ENCODE assay signal across 11 cellular contexts in genomic region chr5:157563373-157564148, GRCh38. TPM values are rescaled to one million over a fixed set of nuclear protein-coding genes. Genes with fewer than 3 reads are reported as not detected.
A peak's percentile ranks its signal among the peaks of the same experiment; 100 is the strongest.
DNase-seq lines count a peak whose midpoint lies in the region; ATAC-seq and TF ChIP-seq lines count a peak whose summit lies in the region.
"Had no signal": no experiment of that assay in that cellular context is flagged by ENCODE, and none has a peak within 500 bp of the region (broad histone marks: within the 10 kb centered on the region; RNA-seq: fewer than 3 reads in every experiment).

No MANE protein-coding gene starts in this region.

- H3K27ac ChIP-seq in mammary epithelial cell (ENCODE audit: insufficient read depth, low read depth, low read length) (no peak overlapping the region), testis (no peak overlapping the region)
- H3K27ac ChIP-seq: suprapubic skin had no signal

- peaks cover 63% of the 10 kb centered on the region for H3K79me2 ChIP-seq in mammary epithelial cell (ENCODE audit: insufficient read depth, low read length)

- no peak overlapping the region for H3K9ac ChIP-seq in mammary epithelial cell (ENCODE audit: insufficient read depth, low read length)

- dilution Hi-C loops in mammary epithelial cell (cut with HindIII; ENCODE audit: low sequenced_read_pairs), result no loop called here

- WGBS in mammary epithelial cell (ENCODE audit: low coverage, missing lambda C conversion rate), result 73% methylated on average over 10 of the region's 14 CpGs
- 56 to 70% methylated on average over 14 of the region's 14 CpGs for WGBS in testis, 2 donors

- no peak for ATAC-seq in HG02759 (IDR thresholded peaks at IDR 0.05; ENCODE audit: unreplicated experiment)

- no peak overlapping the region for H3K27ac Mint-ChIP-seq in MCF 10A (ENCODE audit: low read depth, unreplicated experiment)

- DNase-seq in MCF 10A (ENCODE audit: unreplicated experiment), result peak; percentile 79
- no peak for DNase-seq in mammary epithelial cell
- DNase-seq in cerebellum (ENCODE audit: low spot score), result peak; percentile 84
- DNase-seq in myocyte (ENCODE audit: low read depth), result peak; percentile 71
- no peak for DNase-seq in NCI-H524 treated with DMSO at 0.1 percent for 48 hours (lab: John Stamatoyannopoulos, UW)
- DNase-seq in testis, result no peak
- no peak for DNase-seq in mesenteric fat pad (ENCODE audit: low spot score)
- DNase-seq: activated gamma-delta T cell treated with Interleukin-2 at 50 U/mL for 16 hours, NCI-H510A had no signal

- CTCF ChIA-PET in MCF 10A (lab: Yijun Ruan, JAX), result interaction anchor here (0.7 to 0.8 kb wide), 2 partner anchors 23 to 180 kb away, joined by 3 to 4 read pairs; no protein-coding TSS in a partner anchor
- CTCF ChIA-PET in mammary epithelial cell (lab: Charles Lee; ENCODE audit: low non-redundant PET), result no interaction called here

- H3K4me1 ChIP-seq in mammary epithelial cell (ENCODE audit: insufficient read depth, low read length) (peaks cover 12% of the 10 kb centered on the region), testis (no peaks in the 10 kb centered on the region)

- TF ChIP-seq CTCF in MCF 10A (IDR thresholded peaks at IDR 0.05; ENCODE audit: unreplicated experiment) (no peak), mammary epithelial cell (conservative IDR thresholded peaks at IDR 0.05 in 1 of 2, IDR thresholded peaks at IDR 0.05 in 1 of 2; ENCODE audit: extremely low read depth in 1 of 2, insufficient read depth in 1 of 2, low read depth in 1 of 2, low read length in 2 of 2) (no peak), testis (IDR thresholded peaks at IDR 0.05) (no peak)

- no peak for TF ChIP-seq POLR2A in testis (IDR thresholded peaks at IDR 0.05)

- H3K36me3 ChIP-seq in mammary epithelial cell (ENCODE audit: insufficient read depth, low read length), result peaks cover 14% of the 10 kb centered on the region
- H3K36me3 ChIP-seq in testis (ENCODE audit: low read depth, missing control alignments), result no peaks in the 10 kb centered on the region
- H3K36me3 ChIP-seq: suprapubic skin had no signal

- no peaks in the 10 kb centered on the region for H3K27me3 ChIP-seq in mammary epithelial cell (ENCODE audit: insufficient read depth, low read length)
- H3K27me3 ChIP-seq in testis, result no peaks in the 10 kb centered on the region
- H3K27me3 ChIP-seq: suprapubic skin had no signal

- H3K27me3 Mint-ChIP-seq in MCF 10A (ENCODE audit: insufficient read depth, unreplicated experiment), result no peaks in the 10 kb centered on the region

- H3K4me3 ChIP-seq in mammary epithelial cell (replicated peaks in 1 of 3; ENCODE audit: insufficient read depth in 1 of 3, low read depth in 2 of 3, low read length in 3 of 3), result no peak overlapping the region
- H3K4me3 ChIP-seq in testis, result no peak overlapping the region
- H3K4me3 ChIP-seq: suprapubic skin had no signal

- no peaks in the 10 kb centered on the region for H3K9me3 Mint-ChIP-seq in MCF 10A (ENCODE audit: unreplicated experiment)

- intact Hi-C loops in MCF 10A (cut with micrococcal nuclease) (loop anchor here (5.0 kb wide), 1 partner anchor 49 kb away; no protein-coding TSS in a partner anchor), mammary epithelial cell (cut with micrococcal nuclease) (no loop called here), testis (cut with DNase I; ENCODE audit: low total_unique reads) (no loop called here)

- in situ Hi-C loops in mammary epithelial cell (cut with MboI; ENCODE audit: low sequenced_read_pairs in 2 of 2), result no loop called here

- H3K4me2 ChIP-seq in mammary epithelial cell (ENCODE audit: insufficient read depth, low read depth, low read length), result no peak overlapping the region

- H3K4me1 Mint-ChIP-seq in MCF 10A (ENCODE audit: insufficient read depth, unreplicated experiment), result peaks cover 12% of the 10 kb centered on the region

- H4K20me1 ChIP-seq in mammary epithelial cell (ENCODE audit: insufficient read depth, low read length), result no peaks in the 10 kb centered on the region

- H3K4me3 Mint-ChIP-seq in MCF 10A (ENCODE audit: unreplicated experiment), result no peak overlapping the region

- H2AFZ ChIP-seq in mammary epithelial cell (ENCODE audit: low read depth, low read length), result no peak overlapping the region

- POLR2A ChIA-PET in MCF 10A (lab: Yijun Ruan, JAX), result no interaction called here

- BruUV-seq in MCF 10A (replicated peaks; lab: Mats Ljungman, UMichigan) (no TSS peak), mammary epithelial cell (replicated peaks; lab: Mats Ljungman, UMichigan) (no TSS peak)

- H3K9me3 ChIP-seq in mammary epithelial cell (replicated peaks; ENCODE audit: insufficient read depth, low read length) (no peaks in the 10 kb centered on the region), testis (no peaks in the 10 kb centered on the region)
- H3K9me3 ChIP-seq: suprapubic skin had no signal

- H3K36me3 Mint-ChIP-seq in MCF 10A (ENCODE audit: insufficient read depth, unreplicated experiment), result no peaks in the 10 kb centered on the region

RNA-seq across cellular contexts. Expression of gene ADAM19, which starts 12.0 kb away (rescaled TPM):
- total RNA-seq in MCF 10A (2022) (0.47 and 0.96 TPM in 2 replicates), mammary epithelial cell (1 to 10 TPM; 1.0 to 4.5 TPM), cerebellum (11.8 TPM), myocyte (33.4 and 36.8 TPM in 2 replicates), testis (1 to 10 TPM; 4.5 to 4.9 TPM), mesenteric fat pad (9.4 TPM)
- polyA plus RNA-seq in mammary epithelial cell (32.3 TPM), testis (ENCODE audit: insufficient read depth, low read depth, low replicate concordance) (3.1 TPM)
- polyA minus RNA-seq in mammary epithelial cell, result 96.8 TPM
- polyA plus RNA-seq in myocyte (2012), result 52.7 TPM

Comparison
In these comparisons a context has a peak if more than half of its experiments do, and no peak if none do; other contexts are left out.
1. DNase-seq: peak in MCF 10A (single experiment), cerebellum (single experiment) and myocyte (single experiment); none in mammary epithelial cell (single experiment), NCI-H524 treated with DMSO at 0.1 percent for 48 hours (single experiment), testis (single experiment) and mesenteric fat pad (single experiment).